27 cellular contexts compared by ENCODE assay signal in genomic region chr2:117940436-117940835, GRCh38.
"Had no signal": no experiment of that assay in that cellular context is flagged by ENCODE, and none has a peak within 500 bp of the region (broad histone marks: within the 10 kb centered on the region; RNA-seq: fewer than 3 reads in every experiment).

No MANE protein-coding gene starts in this region.

- H3K27ac Mint-ChIP-seq: activated CD4-positive, alpha-beta memory T cell treated with anti-CD3 and anti-CD28 coated beads, Interleukin-2, amount 10 ng/mL, durations not matched to agents 7 days and 5 days; activated CD4-positive, alpha-beta T cell treated with anti-CD3 and anti-CD28 coated beads, Interleukin-2, amount 10 ng/mL, durations not matched to agents 7 days and 5 days; activated CD8-positive, alpha-beta memory T cell treated with anti-CD3 and anti-CD28 coated beads, Interleukin-2, amount 10 ng/mL, durations not matched to agents 7 days and 5 days; activated naive CD8-positive, alpha-beta T cell; brain; stimulated activated naive CD8-positive, alpha-beta T cell treated with anti-CD3 and anti-CD28 coated beads, Interleukin-15, Interleukin-2, amounts not matched to agents 100 ng/mL and 50 ng/mL, for 24 hours had no signal

- H3K27me3 Mint-ChIP-seq: activated CD4-positive, alpha-beta memory T cell treated with anti-CD3 and anti-CD28 coated beads, Interleukin-2, amount 10 ng/mL, durations not matched to agents 7 days and 5 days; activated CD4-positive, alpha-beta T cell treated with anti-CD3 and anti-CD28 coated beads, Interleukin-2, amount 10 ng/mL, durations not matched to agents 7 days and 5 days; activated CD8-positive, alpha-beta memory T cell treated with anti-CD3 and anti-CD28 coated beads, Interleukin-2, amount 10 ng/mL, durations not matched to agents 7 days and 5 days; activated naive CD8-positive, alpha-beta T cell; brain; natural killer cell treated with Interleukin-12 subunit alpha and Interleukin-12 subunit beta and Interleukin-15 and Interleukin-18, amount 100 ng/mL, for 72 hours; stimulated activated naive CD8-positive, alpha-beta T cell treated with anti-CD3 and anti-CD28 coated beads, Interleukin-15, Interleukin-2, amounts not matched to agents 100 ng/mL and 50 ng/mL, for 24 hours had no signal

- H3K4me1 ChIP-seq: ascending aorta, left lung, lower lobe of right lung, right lobe of liver, upper lobe of left lung had no signal

- DNase-seq: activated CD4-positive, alpha-beta memory T cell treated with anti-CD3 and anti-CD28 coated beads, Interleukin-2, amount 10 ng/mL, durations not matched to agents 7 days and 5 days; activated CD4-positive, alpha-beta T cell treated with anti-CD3 and anti-CD28 coated beads, Interleukin-2, amount 10 ng/mL, durations not matched to agents 7 days and 5 days; activated CD4-positive, CD25-positive, alpha-beta regulatory T cell treated with anti-CD3 and anti-CD28 coated beads, Interleukin-2, amount 50 U/mL, for 72 hours; activated CD8-positive, alpha-beta memory T cell treated with anti-CD3 and anti-CD28 coated beads, Interleukin-2, amount 10 ng/mL, durations not matched to agents 7 days and 5 days; activated effector memory CD4-positive, alpha-beta T cell treated with Interleukin-2 at 50 U/mL for 16 hours; activated naive CD4-positive, alpha-beta T cell treated with Interleukin-2 at 50 U/mL for 16 hours; cerebellar nuclear complex; dorsolateral prefrontal cortex; effector memory CD4-positive, alpha-beta T cell; foreskin melanocyte; heart right ventricle; left lung; lower lobe of right lung; mesendoderm; posterior cingulate gyrus; right lobe of liver; stimulated activated CD4-positive, alpha-beta T cell treated with anti-CD3 and anti-CD28 coated beads, Interleukin-2, amount 100 ng/mL, for 48 hours; T-helper 2 cell; upper lobe of left lung had no signal

- H3K4me3 Mint-ChIP-seq: activated CD4-positive, alpha-beta memory T cell treated with anti-CD3 and anti-CD28 coated beads, Interleukin-2, amount 10 ng/mL, durations not matched to agents 7 days and 5 days; activated CD4-positive, alpha-beta T cell treated with anti-CD3 and anti-CD28 coated beads, Interleukin-2, amount 10 ng/mL, durations not matched to agents 7 days and 5 days; activated CD8-positive, alpha-beta memory T cell treated with anti-CD3 and anti-CD28 coated beads, Interleukin-2, amount 10 ng/mL, durations not matched to agents 7 days and 5 days; activated naive CD8-positive, alpha-beta T cell; brain; natural killer cell treated with Interleukin-12 subunit alpha and Interleukin-12 subunit beta and Interleukin-15 and Interleukin-18, amount 100 ng/mL, for 72 hours; stimulated activated naive CD8-positive, alpha-beta T cell treated with anti-CD3 and anti-CD28 coated beads, Interleukin-15, Interleukin-2, amounts not matched to agents 100 ng/mL and 50 ng/mL, for 24 hours had no signal

- H3K9me3 Mint-ChIP-seq: activated CD4-positive, alpha-beta memory T cell treated with anti-CD3 and anti-CD28 coated beads, Interleukin-2, amount 10 ng/mL, durations not matched to agents 7 days and 5 days; activated CD4-positive, alpha-beta T cell treated with anti-CD3 and anti-CD28 coated beads, Interleukin-2, amount 10 ng/mL, durations not matched to agents 7 days and 5 days; brain; natural killer cell treated with Interleukin-12 subunit alpha and Interleukin-12 subunit beta and Interleukin-15 and Interleukin-18, amount 100 ng/mL, for 72 hours; stimulated activated naive CD8-positive, alpha-beta T cell treated with anti-CD3 and anti-CD28 coated beads, Interleukin-15, Interleukin-2, amounts not matched to agents 100 ng/mL and 50 ng/mL, for 24 hours had no signal

- ATAC-seq: activated CD8-positive, alpha-beta memory T cell treated with anti-CD3 and anti-CD28 coated beads, Interleukin-2, amount 10 ng/mL, durations not matched to agents 7 days and 5 days; heart right ventricle; left lung; lower lobe of right lung; natural killer cell treated with Interleukin-12 subunit alpha and Interleukin-12 subunit beta and Interleukin-15 and Interleukin-18, amount 100 ng/mL, for 72 hours; right lobe of liver had no signal

- H3K4me1 Mint-ChIP-seq: activated CD4-positive, alpha-beta memory T cell treated with anti-CD3 and anti-CD28 coated beads, Interleukin-2, amount 10 ng/mL, durations not matched to agents 7 days and 5 days; activated CD4-positive, alpha-beta T cell treated with anti-CD3 and anti-CD28 coated beads, Interleukin-2, amount 10 ng/mL, durations not matched to agents 7 days and 5 days; activated CD8-positive, alpha-beta memory T cell treated with anti-CD3 and anti-CD28 coated beads, Interleukin-2, amount 10 ng/mL, durations not matched to agents 7 days and 5 days had no signal

- H3K27ac ChIP-seq: ascending aorta, cardiac muscle cell, coronary artery, dorsolateral prefrontal cortex, heart right ventricle, left lung, lower lobe of right lung, right lobe of liver, thoracic aorta, upper lobe of left lung had no signal

- H3K27me3 ChIP-seq: ascending aorta, cardiac muscle cell, dorsolateral prefrontal cortex, heart right ventricle, left lung, right lobe of liver, upper lobe of left lung had no signal

- H3K9me3 ChIP-seq: ascending aorta, heart right ventricle, left lung, lower lobe of right lung, right lobe of liver, thoracic aorta, upper lobe of left lung had no signal

- H3K4me3 ChIP-seq: ascending aorta, cardiac muscle cell, coronary artery, dorsolateral prefrontal cortex, heart right ventricle, left lung, lower lobe of right lung, right lobe of liver, thoracic aorta, upper lobe of left lung had no signal
